ENCODE assay signal across 11 cellular contexts in the genomic region with DNA sequence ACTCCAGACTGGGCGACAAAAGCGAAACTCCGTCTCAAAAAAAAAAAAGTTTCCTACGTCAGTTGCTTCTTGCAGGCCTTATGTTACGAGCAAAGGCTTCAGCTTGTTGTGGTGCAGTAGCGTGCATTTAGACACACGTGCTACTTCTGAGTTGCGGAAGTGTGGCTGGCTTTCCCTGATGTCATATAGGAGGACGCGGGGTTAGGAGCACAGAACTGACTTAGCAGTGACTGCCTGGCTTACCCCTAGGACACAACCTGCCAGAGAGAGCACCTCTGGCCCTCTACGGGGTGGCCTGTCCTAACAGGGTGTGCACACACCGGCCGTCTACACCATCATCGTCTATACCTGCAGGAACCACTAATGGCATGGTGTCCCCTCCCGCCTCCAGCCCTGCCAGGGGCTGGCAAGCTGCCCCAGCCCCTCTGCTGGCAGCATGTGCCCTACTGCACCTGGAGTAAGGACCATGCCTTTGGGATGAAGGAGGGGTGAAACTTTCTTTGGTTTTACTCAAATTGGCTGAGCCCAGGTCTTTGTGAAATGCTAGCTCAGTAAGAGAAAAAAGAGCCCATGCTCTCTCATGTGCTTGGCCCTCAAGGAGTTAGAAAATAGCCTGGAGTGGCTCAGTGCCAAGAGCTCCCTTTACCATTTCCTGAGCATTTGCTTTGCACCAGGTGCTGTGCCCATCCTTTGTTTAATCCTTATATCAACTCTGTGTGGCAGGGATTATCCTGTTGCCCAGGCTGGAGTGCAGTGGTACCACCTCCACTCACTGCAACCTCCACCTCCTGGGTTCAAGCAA. TPM values are rescaled to one million over a fixed set of nuclear protein-coding genes. Genes with fewer than 3 reads are reported as not detected.
DNase-seq lines count a peak whose midpoint lies in the region; ATAC-seq, FAIRE-seq and TF ChIP-seq lines count a peak whose summit lies in the region.
"Had no signal": no experiment of that assay in that cellular context is flagged by ENCODE, and none has a peak within 500 bp of the region (broad histone marks: within the 10 kb centered on the region; RNA-seq: fewer than 3 reads in every experiment).

No MANE protein-coding gene starts in this region.

- peak overlapping the region; percentile 97 for H3K27ac ChIP-seq in CD4-positive, alpha-beta T cell (ENCODE audit: low read depth, low read length)
- peak overlapping the region; percentile 49 for H3K27ac ChIP-seq in lower lobe of right lung
- H3K27ac ChIP-seq: HL-60, SJSA1 had no signal

- no peaks in the 10 kb centered on the region for H3K27me3 Mint-ChIP-seq in CD4-positive, alpha-beta T cell
- H3K27me3 Mint-ChIP-seq in activated CD8-positive, alpha-beta T cell treated with anti-CD3 and anti-CD28 coated beads, Interleukin-2, amount 10 ng/mL, durations not matched to agents 7 days and 5 days (ENCODE audit: low read depth): no peaks in the 10 kb centered on the region

- H3K4me3 ChIP-seq in lower lobe of right lung: no peak overlapping the region
- H3K4me3 ChIP-seq: SJSA1, upper lobe of left lung had no signal

- DNase-seq in CD4-positive, alpha-beta T cell: peak; percentile 63 to 93 (median 68)
- DNase-seq in NCI-H345 (lab: John Stamatoyannopoulos, UW) (peak; percentile 53), lower lobe of right lung (peak; percentile 14), HuH-7 (ENCODE audit: low spot score) (no peak), H54 (ENCODE audit: insufficient read length, low spot score) (no peak), putamen (ENCODE audit: low spot score) (no peak)
- peak; percentile 92 for DNase-seq in activated CD8-positive, alpha-beta T cell treated with anti-CD3 and anti-CD28 coated beads, Interleukin-2, amount 10 ng/mL, durations not matched to agents 7 days and 5 days

- peak; percentile 72 for ATAC-seq in CD4-positive, alpha-beta T cell (ENCODE audit: poor library complexity)
- peak; percentile 49 for ATAC-seq in activated CD8-positive, alpha-beta T cell treated with anti-CD3 and anti-CD28 coated beads, Interleukin-2, amount 10 ng/mL, durations not matched to agents 7 days and 5 days
- ATAC-seq in lower lobe of right lung (peak in 1 of 2 donors; percentile 2), HG02840 (IDR thresholded peaks at IDR 0.05; ENCODE audit: low FRiP score, unreplicated experiment) (no peak)

- H3K36me3 Mint-ChIP-seq in CD4-positive, alpha-beta T cell (ENCODE audit: low read depth): peaks cover 35% of the 10 kb centered on the region
- peaks cover 91% of the 10 kb centered on the region for H3K36me3 Mint-ChIP-seq in activated CD8-positive, alpha-beta T cell treated with anti-CD3 and anti-CD28 coated beads, Interleukin-2, amount 10 ng/mL, durations not matched to agents 7 days and 5 days (ENCODE audit: low read depth)

- H3K4me1 ChIP-seq in lower lobe of right lung: peaks cover 53% of the 10 kb centered on the region
- H3K4me1 ChIP-seq: SJSA1 had no signal

- H3K27ac Mint-ChIP-seq in CD4-positive, alpha-beta T cell: peak overlapping the region; percentile 85
- peak overlapping the region; percentile 93 for H3K27ac Mint-ChIP-seq in activated CD8-positive, alpha-beta T cell treated with anti-CD3 and anti-CD28 coated beads, Interleukin-2, amount 10 ng/mL, durations not matched to agents 7 days and 5 days

- peaks cover 4% of the 10 kb centered on the region for H3K9me3 Mint-ChIP-seq in CD4-positive, alpha-beta T cell
- peaks cover 4% of the 10 kb centered on the region for H3K9me3 Mint-ChIP-seq in activated CD8-positive, alpha-beta T cell treated with anti-CD3 and anti-CD28 coated beads, Interleukin-2, amount 10 ng/mL, durations not matched to agents 7 days and 5 days (ENCODE audit: insufficient read depth)

- H3K36me3 ChIP-seq in lower lobe of right lung: no peaks in the 10 kb centered on the region
- H3K36me3 ChIP-seq: SJSA1, upper lobe of left lung had no signal

- POLR2A ChIA-PET in CD4-positive, alpha-beta T cell (lab: Charles Lee): interaction anchor here (0.6 to 10.0 kb wide), 16 partner anchors 10 to 930 kb away, joined by 3 to 187 read pairs (median 4); partner anchors contain the start of gene PPP4R3A
- POLR2A ChIA-PET in activated CD8-positive, alpha-beta T cell treated with anti-CD3 and anti-CD28 coated beads, Interleukin-2, amount 10 ng/mL, durations not matched to agents 7 days and 5 days (lab: Charles Lee): interaction anchor here (0.7 to 9.3 kb wide), 11 partner anchors 11 to 170 kb away, joined by 3 to 541 read pairs (median 7); no protein-coding TSS in a partner anchor

- TF ChIP-seq CTCF in CD4-positive, alpha-beta T cell (IDR thresholded peaks at IDR 0.05): no peak
- no peak for TF ChIP-seq CTCF in lower lobe of right lung (IDR thresholded peaks at IDR 0.05)

- intact Hi-C loops in CD4-positive, alpha-beta T cell (cut with DNase I, micrococcal nuclease): loop anchor here (1.0 to 10.0 kb wide), 7 partner anchors 8 to 861 kb away; partner anchors contain the start of genes RPS6KA5 (in 2 of the 2) and CCDC88C (in 1 of the 2)
- intact Hi-C loops in lower lobe of right lung (cut with DNase I): no loop called here

- peaks cover 95% of the 10 kb centered on the region for H3K4me1 Mint-ChIP-seq in CD4-positive, alpha-beta T cell (ENCODE audit: low read depth)
- H3K4me1 Mint-ChIP-seq in activated CD8-positive, alpha-beta T cell treated with anti-CD3 and anti-CD28 coated beads, Interleukin-2, amount 10 ng/mL, durations not matched to agents 7 days and 5 days (ENCODE audit: low read depth): peaks cover 76% of the 10 kb centered on the region

- TF ChIP-seq POLR2A in H54 (IDR thresholded peaks at IDR 0.05; ENCODE audit: low read depth, low read length): no peak

- H3K9me3 ChIP-seq in CD4-positive, alpha-beta T cell (ENCODE audit: control insufficient read depth, low read length): no peaks in the 10 kb centered on the region
- no peaks in the 10 kb centered on the region for H3K9me3 ChIP-seq in lower lobe of right lung
- H3K9me3 ChIP-seq: SJSA1, upper lobe of left lung had no signal

- peak overlapping the region; percentile 87 for H3K4me3 Mint-ChIP-seq in CD4-positive, alpha-beta T cell
- H3K4me3 Mint-ChIP-seq in activated CD8-positive, alpha-beta T cell treated with anti-CD3 and anti-CD28 coated beads, Interleukin-2, amount 10 ng/mL, durations not matched to agents 7 days and 5 days: peak overlapping the region; percentile 87

- H3K27me3 ChIP-seq in CD4-positive, alpha-beta T cell (ENCODE audit: control insufficient read depth, insufficient read depth, low read length): no peaks in the 10 kb centered on the region
- H3K27me3 ChIP-seq in lower lobe of right lung (ENCODE audit: low read depth): no peaks in the 10 kb centered on the region
- H3K27me3 ChIP-seq: SJSA1, upper lobe of left lung had no signal

- FAIRE-seq in H54 (lab: Jason Lieb, UNC): no peak

- CTCF ChIA-PET in CD4-positive, alpha-beta T cell (lab: Charles Lee): interaction anchor here (0.5 to 4.7 kb wide), 5 partner anchors 18 to 163 kb away, joined by 3 to 19 read pairs (median 8); no protein-coding TSS in a partner anchor
- CTCF ChIA-PET in activated CD8-positive, alpha-beta T cell treated with anti-CD3 and anti-CD28 coated beads, Interleukin-2, amount 10 ng/mL, durations not matched to agents 7 days and 5 days (lab: Charles Lee): interaction anchor here (1.0 to 7.9 kb wide), 4 partner anchors 15 to 70 kb away, joined by 3 to 105 read pairs (median 46); no protein-coding TSS in a partner anchor

RNA-seq across cellular contexts. Expression of gene GPR68, which starts 1.7 kb away (rescaled TPM):
- 1 to 10 TPM; 2.8 to 2.9 TPM for total RNA-seq in CD4-positive, alpha-beta T cell
- total RNA-seq in activated CD8-positive, alpha-beta T cell treated with anti-CD3 and anti-CD28 coated beads, Interleukin-2, amount 10 ng/mL, durations not matched to agents 7 days and 5 days: 10 to 100 TPM; 44.6 to 45.3 TPM
- total RNA-seq in lower lobe of right lung: 3.4 TPM
- total RNA-seq: SJSA1 had no signal

Comparison
In these comparisons a context has a peak if more than half of its experiments do, and no peak if none do; other contexts are left out.
1. DNase-seq: peak in CD4-positive, alpha-beta T cell (10 of 10), NCI-H345 (single experiment), activated CD8-positive, alpha-beta T cell treated with anti-CD3 and anti-CD28 coated beads, Interleukin-2, amount 10 ng/mL, durations not matched to agents 7 days and 5 days (single experiment) and lower lobe of right lung (single experiment); none in HuH-7 (single experiment), H54 (single experiment) and putamen (single experiment).
2. RNA of gene GPR68, which starts 1.7 kb away (total RNA-seq): 44.6 to 45.3 TPM in activated CD8-positive, alpha-beta T cell treated with anti-CD3 and anti-CD28 coated beads, Interleukin-2, amount 10 ng/mL, durations not matched to agents 7 days and 5 days; 3.4 TPM in lower lobe of right lung (single experiment) and 2.8 to 2.9 TPM in CD4-positive, alpha-beta T cell; every median in the first group is over 10 times any median in the second.